ENCODE assay signal across 1 cellular context in the genomic region with DNA sequence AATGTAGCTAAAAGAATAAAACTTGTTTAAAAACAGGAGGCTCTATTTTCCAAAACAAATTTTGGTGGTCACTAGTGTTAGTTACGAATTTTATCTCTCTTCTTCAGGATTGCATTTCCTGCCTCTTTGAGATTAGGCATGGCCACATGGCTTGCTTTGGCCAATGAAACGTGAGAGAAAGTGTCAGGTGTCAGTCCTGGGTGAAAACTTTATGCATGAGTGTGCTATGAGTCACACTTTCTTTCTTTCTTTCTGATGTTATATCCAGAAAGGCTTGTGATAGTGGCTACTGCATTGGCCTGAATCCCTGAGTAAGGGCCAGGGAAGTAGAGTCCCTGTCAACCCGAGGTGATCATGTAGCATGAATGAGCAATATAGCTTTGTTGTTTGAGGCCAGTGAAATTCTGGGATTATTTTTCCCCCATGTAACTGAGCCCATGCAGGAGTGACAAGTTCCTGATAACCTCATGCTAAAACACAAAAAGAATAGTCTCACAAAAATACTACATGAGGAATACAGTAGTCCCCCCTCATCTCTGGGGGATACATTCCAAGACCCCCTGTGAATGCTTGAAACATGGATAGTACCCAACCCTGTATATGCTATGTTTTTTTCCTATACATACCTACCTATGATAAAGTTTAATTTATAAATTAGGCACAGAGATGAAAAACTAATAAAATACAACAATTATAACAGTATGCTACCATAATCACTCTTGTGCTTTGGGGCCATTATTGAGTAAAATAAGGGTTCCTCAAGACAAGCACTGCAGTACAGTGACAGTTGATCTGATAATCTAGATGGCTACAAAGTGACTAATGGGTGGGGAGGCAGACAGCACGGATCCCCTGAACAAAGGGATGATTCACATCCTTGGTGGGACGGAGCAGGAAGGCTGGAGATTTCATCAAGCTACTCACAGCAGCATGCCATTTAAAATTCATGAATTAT.
TF ChIP-seq lines count a peak whose summit lies in the region.

No MANE protein-coding gene starts in this region.

TF ChIP-seq in endothelial cell of umbilical vein, 7 proteins besides CTCF, POLR2A, EP300 and RAD21:
- TF ChIP-seq FOS (IDR thresholded peaks at IDR 0.05; ENCODE audit: borderline replicate concordance, insufficient read depth, low read length): peak; percentile 98
- no peak for TF ChIP-seq MYC (IDR thresholded peaks at IDR 0.05; ENCODE audit: low read depth, low read length)
- peak; percentile 51 for TF ChIP-seq POLR2AphosphoS5 (IDR thresholded peaks at IDR 0.05; ENCODE audit: insufficient read depth, low read depth, low read length)
- peak; percentile 94 for TF ChIP-seq GATA2 (IDR thresholded peaks at IDR 0.05; ENCODE audit: insufficient read depth, insufficient read length, low read depth, low read length)
- peak; percentile 94 for TF ChIP-seq JUN (IDR thresholded peaks at IDR 0.05; ENCODE audit: borderline replicate concordance, insufficient read depth, insufficient read length, low read depth)
- no peak for TF ChIP-seq EZH2 (IDR thresholded peaks at IDR 0.05; ENCODE audit: borderline replicate concordance, low read depth, low read length, severe bottlenecking)
- TF ChIP-seq, protein P1, sequence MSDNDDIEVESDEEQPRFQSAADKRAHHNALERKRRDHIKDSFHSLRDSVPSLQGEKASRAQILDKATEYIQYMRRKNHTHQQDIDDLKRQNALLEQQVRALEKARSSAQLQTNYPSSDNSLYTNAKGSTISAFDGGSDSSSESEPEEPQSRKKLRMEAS (IDR thresholded peaks at IDR 0.05; ENCODE audit: insufficient read depth, insufficient read length): peak; percentile 84
